In genomic region chr20:45358282-45359068, GRCh38 we compare ENCODE assay signal across 9 cellular contexts. TPM values are rescaled to one million over a fixed set of nuclear protein-coding genes. Genes with fewer than 3 reads are reported as not detected.
A peak's percentile ranks its signal among the peaks of the same experiment; 100 is the strongest.
DNase-seq lines count a peak whose midpoint lies in the region; ATAC-seq, FAIRE-seq and TF ChIP-seq lines count a peak whose summit lies in the region.
"Had no signal": no experiment of that assay in that cellular context is flagged by ENCODE, and none has a peak within 500 bp of the region (broad histone marks: within the 10 kb centered on the region; RNA-seq: fewer than 3 reads in every experiment).

No MANE protein-coding gene starts in this region.

- peak overlapping the region in 1 of 2 donors; percentile 48 for H3K9ac ChIP-seq in colonic mucosa (ENCODE audit: low read depth in 2 of 2, low read length in 2 of 2)

- FAIRE-seq in urothelium cell line (lab: Jason Lieb, UNC) = no peak

- TF ChIP-seq CTCF in activated CD8-positive, alpha-beta T cell treated with anti-CD3 and anti-CD28 coated beads for 36 hours (IDR thresholded peaks at IDR 0.05) = no peak
- TF ChIP-seq CTCF in colonic mucosa (IDR thresholded peaks at IDR 0.05) = no peak

- no peaks in the 10 kb centered on the region for H3K9me3 Mint-ChIP-seq in activated CD8-positive, alpha-beta T cell treated with anti-CD3 and anti-CD28 coated beads for 36 hours
- no peaks in the 10 kb centered on the region for H3K9me3 Mint-ChIP-seq in activated CD8-positive, alpha-beta T cell treated with anti-CD3 and anti-CD28 coated beads, Interleukin-2, amount 10 ng/mL, durations not matched to agents 7 days and 5 days (ENCODE audit: insufficient read depth)

- intact Hi-C loops in activated CD8-positive, alpha-beta T cell treated with anti-CD3 and anti-CD28 coated beads for 36 hours (cut with micrococcal nuclease) = loop anchor here (5.0 kb wide), 1 partner anchor 46 kb away; no protein-coding TSS in a partner anchor
- intact Hi-C loops in colonic mucosa (cut with DNase I) = no loop called here

- H3K4me1 Mint-ChIP-seq in activated CD8-positive, alpha-beta T cell treated with anti-CD3 and anti-CD28 coated beads for 36 hours (ENCODE audit: low read depth) = peaks cover 53% of the 10 kb centered on the region
- peaks cover 68% of the 10 kb centered on the region for H3K4me1 Mint-ChIP-seq in activated CD8-positive, alpha-beta T cell treated with anti-CD3 and anti-CD28 coated beads, Interleukin-2, amount 10 ng/mL, durations not matched to agents 7 days and 5 days (ENCODE audit: low read depth)

- no peak overlapping the region for H3K4me3 ChIP-seq in colonic mucosa

- POLR2A ChIA-PET in activated CD8-positive, alpha-beta T cell treated with anti-CD3 and anti-CD28 coated beads for 36 hours (lab: Charles Lee) = interaction anchor here (1.1 kb wide), 1 partner anchor 31 kb away, joined by 3 read pairs; no protein-coding TSS in a partner anchor
- POLR2A ChIA-PET in activated CD8-positive, alpha-beta T cell treated with anti-CD3 and anti-CD28 coated beads, Interleukin-2, amount 10 ng/mL, durations not matched to agents 7 days and 5 days (lab: Charles Lee) = interaction anchor here (0.8 kb wide), 1 partner anchor 10 kb away, joined by 3 read pairs; no protein-coding TSS in a partner anchor

- no peak for ATAC-seq in activated CD8-positive, alpha-beta T cell treated with anti-CD3 and anti-CD28 coated beads for 36 hours
- no peak for ATAC-seq in activated CD8-positive, alpha-beta T cell treated with anti-CD3 and anti-CD28 coated beads, Interleukin-2, amount 10 ng/mL, durations not matched to agents 7 days and 5 days
- ATAC-seq in GM18868 (IDR thresholded peaks at IDR 0.05; ENCODE audit: unreplicated experiment) (no peak), GM21367 (IDR thresholded peaks at IDR 0.05; ENCODE audit: unreplicated experiment) (no peak)

- no peaks in the 10 kb centered on the region for H3K27me3 ChIP-seq in colonic mucosa

- no peaks in the 10 kb centered on the region for H3K9me3 ChIP-seq in colonic mucosa

- peak overlapping the region; percentile 13 for H3K27ac Mint-ChIP-seq in activated CD8-positive, alpha-beta T cell treated with anti-CD3 and anti-CD28 coated beads for 36 hours
- no peak overlapping the region for H3K27ac Mint-ChIP-seq in activated CD8-positive, alpha-beta T cell treated with anti-CD3 and anti-CD28 coated beads, Interleukin-2, amount 10 ng/mL, durations not matched to agents 7 days and 5 days

- no peaks in the 10 kb centered on the region for H3K36me3 ChIP-seq in colonic mucosa

- H3K36me3 Mint-ChIP-seq in activated CD8-positive, alpha-beta T cell treated with anti-CD3 and anti-CD28 coated beads for 36 hours (ENCODE audit: low read depth) = no peaks in the 10 kb centered on the region
- no peaks in the 10 kb centered on the region for H3K36me3 Mint-ChIP-seq in activated CD8-positive, alpha-beta T cell treated with anti-CD3 and anti-CD28 coated beads, Interleukin-2, amount 10 ng/mL, durations not matched to agents 7 days and 5 days (ENCODE audit: low read depth)

- CTCF ChIA-PET in activated CD8-positive, alpha-beta T cell treated with anti-CD3 and anti-CD28 coated beads for 36 hours (lab: Charles Lee) = interaction anchor here (0.8 to 24.4 kb wide), 10 partner anchors 15 to 91 kb away, joined by 3 to 549 read pairs (median 5); no protein-coding TSS in a partner anchor
- CTCF ChIA-PET in activated CD8-positive, alpha-beta T cell treated with anti-CD3 and anti-CD28 coated beads, Interleukin-2, amount 10 ng/mL, durations not matched to agents 7 days and 5 days (lab: Charles Lee) = interaction anchor here (0.5 to 20.4 kb wide), 10 partner anchors 11 to 94 kb away, joined by 3 to 606 read pairs (median 6); no protein-coding TSS in a partner anchor

- DNase-seq in activated CD8-positive, alpha-beta T cell treated with anti-CD3 and anti-CD28 coated beads for 36 hours = no peak
- DNase-seq in activated CD8-positive, alpha-beta T cell treated with anti-CD3 and anti-CD28 coated beads, Interleukin-2, amount 10 ng/mL, durations not matched to agents 7 days and 5 days = no peak
- no peak for DNase-seq in colonic mucosa
- DNase-seq in medulla oblongata (ENCODE audit: extremely low spot score) = peak; percentile 91
- peak; percentile 56 for DNase-seq in urothelium cell line (ENCODE audit: low spot score)
- DNase-seq in mesenteric fat pad (ENCODE audit: low spot score) = no peak

- no peak overlapping the region for H3K4me3 Mint-ChIP-seq in activated CD8-positive, alpha-beta T cell treated with anti-CD3 and anti-CD28 coated beads for 36 hours
- no peak overlapping the region for H3K4me3 Mint-ChIP-seq in activated CD8-positive, alpha-beta T cell treated with anti-CD3 and anti-CD28 coated beads, Interleukin-2, amount 10 ng/mL, durations not matched to agents 7 days and 5 days

- H3K4me1 ChIP-seq in colonic mucosa = peaks cover 11% of the 10 kb centered on the region

- H3K27ac ChIP-seq in colonic mucosa = peak overlapping the region; percentile 39

- H3K27me3 Mint-ChIP-seq in activated CD8-positive, alpha-beta T cell treated with anti-CD3 and anti-CD28 coated beads for 36 hours = no peaks in the 10 kb centered on the region
- H3K27me3 Mint-ChIP-seq in activated CD8-positive, alpha-beta T cell treated with anti-CD3 and anti-CD28 coated beads, Interleukin-2, amount 10 ng/mL, durations not matched to agents 7 days and 5 days (ENCODE audit: low read depth) = no peaks in the 10 kb centered on the region

RNA-seq across cellular contexts. Expression of gene SYS1, which starts 4.5 kb away (rescaled TPM):
- total RNA-seq in activated CD8-positive, alpha-beta T cell treated with anti-CD3 and anti-CD28 coated beads for 36 hours = 10 to 100 TPM; 19.6 to 20.7 TPM
- total RNA-seq in activated CD8-positive, alpha-beta T cell treated with anti-CD3 and anti-CD28 coated beads, Interleukin-2, amount 10 ng/mL, durations not matched to agents 7 days and 5 days = 10 to 100 TPM; 28.0 to 30.8 TPM
- total RNA-seq in colonic mucosa (10 to 100 TPM; 24.4 to 27.7 TPM), mesenteric fat pad (23.8 TPM)

RNA-seq across cellular contexts. Expression of gene SDC4, which starts 10.3 kb away (rescaled TPM):
- total RNA-seq in activated CD8-positive, alpha-beta T cell treated with anti-CD3 and anti-CD28 coated beads for 36 hours = 10 to 100 TPM; 21.1 to 22.0 TPM
- 1 to 10 TPM; 6.6 to 6.7 TPM for total RNA-seq in activated CD8-positive, alpha-beta T cell treated with anti-CD3 and anti-CD28 coated beads, Interleukin-2, amount 10 ng/mL, durations not matched to agents 7 days and 5 days
- total RNA-seq in colonic mucosa = 100 to 1,000 TPM in 1 of 2 donors, 10 to 100 TPM in 1; 70.9 to 146 TPM
- 81.6 TPM for total RNA-seq in mesenteric fat pad

RNA-seq across cellular contexts. Expression of gene TP53TG5, which starts 19.6 kb away (rescaled TPM):
- under 1 TPM in 1 of 2 experiments, not detected in 1; 0.29 TPM for total RNA-seq in activated CD8-positive, alpha-beta T cell treated with anti-CD3 and anti-CD28 coated beads for 36 hours
- under 1 TPM in 1 of 2 experiments, not detected in 1; 0.16 TPM for total RNA-seq in activated CD8-positive, alpha-beta T cell treated with anti-CD3 and anti-CD28 coated beads, Interleukin-2, amount 10 ng/mL, durations not matched to agents 7 days and 5 days
- total RNA-seq in colonic mucosa = 1 to 10 TPM in 1 of 2 donors, under 1 TPM in 1; 0.40 to 1.0 TPM
- total RNA-seq in mesenteric fat pad = not detected
- total RNA-seq: kidney epithelial cell had no signal

RNA-seq across cellular contexts. Expression of gene DBNDD2, which starts 49.6 kb away (rescaled TPM):
- total RNA-seq in activated CD8-positive, alpha-beta T cell treated with anti-CD3 and anti-CD28 coated beads for 36 hours = 10 to 100 TPM; 13.8 to 15.5 TPM
- 1 to 10 TPM; 8.1 to 10.0 TPM for total RNA-seq in activated CD8-positive, alpha-beta T cell treated with anti-CD3 and anti-CD28 coated beads, Interleukin-2, amount 10 ng/mL, durations not matched to agents 7 days and 5 days
- total RNA-seq in colonic mucosa = 100 to 1,000 TPM; 109 to 131 TPM
- 28.7 TPM for total RNA-seq in mesenteric fat pad

RNA-seq across cellular contexts. Expression of gene MATN4, which starts 50.4 kb away (rescaled TPM):
- total RNA-seq in activated CD8-positive, alpha-beta T cell treated with anti-CD3 and anti-CD28 coated beads for 36 hours = 1 to 10 TPM in 1 of 2 experiments, under 1 TPM in 1; 0.74 to 1.2 TPM
- under 1 TPM in 1 of 2 experiments, not detected in 1; 0.39 TPM for total RNA-seq in activated CD8-positive, alpha-beta T cell treated with anti-CD3 and anti-CD28 coated beads, Interleukin-2, amount 10 ng/mL, durations not matched to agents 7 days and 5 days
- total RNA-seq in colonic mucosa (under 1 TPM in 1 of 2 donors, not detected in 1; 0.47 TPM), mesenteric fat pad (not detected)
- total RNA-seq: kidney epithelial cell had no signal

Comparison
In these comparisons a context has a peak if more than half of its experiments do, and no peak if none do; other contexts are left out.
1. DNase-seq: peak in medulla oblongata (single experiment) and urothelium cell line (single experiment); none in activated CD8-positive, alpha-beta T cell treated with anti-CD3 and anti-CD28 coated beads for 36 hours (single experiment), activated CD8-positive, alpha-beta T cell treated with anti-CD3 and anti-CD28 coated beads, Interleukin-2, amount 10 ng/mL, durations not matched to agents 7 days and 5 days (single experiment), colonic mucosa (single experiment) and mesenteric fat pad (single experiment).